25 cellular contexts compared by ENCODE assay signal in the genomic region with DNA sequence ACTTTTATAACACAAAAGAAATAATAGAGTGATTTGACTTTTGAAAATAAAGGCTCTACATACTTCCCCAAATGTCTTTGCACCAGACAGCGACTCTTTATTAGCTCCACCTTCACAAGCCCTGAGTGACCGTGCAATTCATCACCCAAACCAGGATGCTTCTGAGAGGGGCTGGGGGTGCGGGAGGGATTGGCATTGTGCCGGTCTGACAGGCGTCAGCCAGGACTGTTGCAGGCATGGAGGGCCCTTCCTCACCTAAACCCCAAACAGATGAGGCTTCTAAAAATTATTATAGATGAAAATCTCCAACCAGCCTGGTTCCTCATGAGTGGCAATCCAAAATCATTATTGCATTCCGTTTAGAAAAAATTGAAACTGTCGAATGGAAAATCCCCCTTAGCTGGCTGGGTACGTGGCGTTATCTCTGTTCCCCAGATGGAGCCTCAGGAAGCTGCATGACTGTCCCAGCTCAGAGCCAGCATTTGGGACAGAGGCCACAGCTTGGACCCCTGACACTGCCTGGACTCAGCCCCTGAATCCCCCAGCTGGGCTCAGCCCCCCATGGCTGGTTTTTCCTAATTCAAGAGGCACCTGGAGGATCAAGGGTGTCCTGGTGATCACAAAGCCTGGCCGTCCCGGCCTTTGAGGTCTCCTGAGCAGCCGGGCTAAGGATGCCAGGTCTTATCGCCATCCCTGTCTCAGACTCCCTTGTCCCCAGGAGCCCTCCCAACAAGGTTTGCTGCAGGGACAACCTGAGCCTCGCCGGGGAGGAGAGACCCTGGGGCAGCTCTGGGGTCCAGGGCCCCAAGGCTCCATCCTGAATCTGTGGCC.
A peak's percentile ranks its signal among the peaks of the same experiment; 100 is the strongest.
DNase-seq lines count a peak whose midpoint lies in the region; ATAC-seq and TF ChIP-seq lines count a peak whose summit lies in the region.
"Had no signal": no experiment of that assay in that cellular context is flagged by ENCODE, and none has a peak within 500 bp of the region (broad histone marks: within the 10 kb centered on the region; RNA-seq: fewer than 3 reads in every experiment).

No MANE protein-coding gene starts in this region.

- H3K4me1 Mint-ChIP-seq in naive thymus-derived CD4-positive, alpha-beta T cell = no peaks in the 10 kb centered on the region
- H3K4me1 Mint-ChIP-seq in T-helper 2 cell treated with Interferon-gamma antibody and Interleukin-4, amounts not matched to agents 5 μg/mL and 100 μg/mL, for 36 hours (ENCODE audit: low read depth) = no peaks in the 10 kb centered on the region
- H3K4me1 Mint-ChIP-seq: CD4-positive, CD25-positive, alpha-beta regulatory T cell had no signal

- H3K36me3 Mint-ChIP-seq in naive thymus-derived CD4-positive, alpha-beta T cell = no peaks in the 10 kb centered on the region
- no peaks in the 10 kb centered on the region for H3K36me3 Mint-ChIP-seq in T-helper 2 cell treated with Interferon-gamma antibody and Interleukin-4, amounts not matched to agents 5 μg/mL and 100 μg/mL, for 36 hours (ENCODE audit: low read depth)
- H3K36me3 Mint-ChIP-seq: CD4-positive, CD25-positive, alpha-beta regulatory T cell had no signal

- H3K27me3 Mint-ChIP-seq in naive thymus-derived CD4-positive, alpha-beta T cell = peaks cover 0 to 22% (median 7%) of the 10 kb centered on the region in 5 donors
- H3K27me3 Mint-ChIP-seq in T-helper 2 cell treated with Interferon-gamma antibody and Interleukin-4, amounts not matched to agents 5 μg/mL and 100 μg/mL, for 36 hours (ENCODE audit: low read depth) = no peaks in the 10 kb centered on the region
- H3K27me3 Mint-ChIP-seq: CD4-positive, CD25-positive, alpha-beta regulatory T cell had no signal

- CTCF ChIA-PET in naive thymus-derived CD4-positive, alpha-beta T cell (lab: Charles Lee) = no interaction called here

- TF ChIP-seq CTCF in RWPE2 (IDR thresholded peaks at IDR 0.05; ENCODE audit: poor library complexity, severe bottlenecking) = no peak
- TF ChIP-seq CTCF in WERI-Rb-1 (IDR thresholded peaks at IDR 0.05; ENCODE audit: low read depth, low read length) = no peak

- peaks cover 27% of the 10 kb centered on the region for H4K20me1 ChIP-seq in BLaER1

- peak overlapping the region; percentile 83 for H3K4me2 ChIP-seq in BLaER1
- H3K4me2 ChIP-seq: KMS-11 had no signal

- H3K27me3 ChIP-seq in BLaER1 (no peaks in the 10 kb centered on the region), RWPE2 (ENCODE audit: insufficient read depth, poor library complexity, severe bottlenecking) (no peaks in the 10 kb centered on the region), WERI-Rb-1 (ENCODE audit: insufficient read depth, low read depth, severe bottlenecking) (no peaks in the 10 kb centered on the region)
- no peaks in the 10 kb centered on the region for H3K27me3 ChIP-seq in naive thymus-derived CD4-positive, alpha-beta T cell (ENCODE audit: control insufficient read depth in 2 of 2, insufficient read depth in 2 of 2, low read length in 2 of 2)
- H3K27me3 ChIP-seq: BE2C had no signal

- H3K4me1 ChIP-seq in BLaER1 = peaks cover 73% of the 10 kb centered on the region
- H3K4me1 ChIP-seq in RWPE2 (ENCODE audit: insufficient read depth, poor library complexity, severe bottlenecking) = no peaks in the 10 kb centered on the region
- no peaks in the 10 kb centered on the region for H3K4me1 ChIP-seq in naive thymus-derived CD4-positive, alpha-beta T cell (ENCODE audit: control insufficient read depth in 2 of 2, insufficient read depth in 2 of 2, low read length in 2 of 2)

- DNase-seq in RWPE2 (ENCODE audit: low spot score) = peak; percentile 38
- no peak for DNase-seq in WERI-Rb-1
- DNase-seq in naive thymus-derived CD4-positive, alpha-beta T cell = no peak
- no peak for DNase-seq in activated CD4-positive, alpha-beta T cell treated with anti-CD3 and anti-CD28 coated beads for 1 hour
- no peak for DNase-seq in activated gamma-delta T cell treated with Interleukin-2 at 50 U/mL for 16 hours
- no peak for DNase-seq in T-helper 2 cell treated with Interferon-gamma antibody and Interleukin-4, amounts not matched to agents 5 μg/mL and 100 μg/mL, for 36 hours (ENCODE audit: low spot score)
- DNase-seq: 8988T; ACHN; BE2C; CD4-positive, CD25-positive, alpha-beta regulatory T cell; COR-L47; DMS53; H9; IMR-90; NCI-H1048; NCI-H1417 treated with DMSO at 0.1 percent for 48 hours; NCI-H1694 treated with DMSO at 0.1 percent for 48 hours; NCI-H2081; NCI-H2227 treated with DMSO at 0.1 percent for 48 hours; NCI-H526 treated with DMSO at 0.1 percent for 48 hours; SHP77 treated with DMSO at 0.1 percent for 48 hours had no signal

- H3K4me3 Mint-ChIP-seq in naive thymus-derived CD4-positive, alpha-beta T cell = no peak overlapping the region
- no peak overlapping the region for H3K4me3 Mint-ChIP-seq in T-helper 2 cell treated with Interferon-gamma antibody and Interleukin-4, amounts not matched to agents 5 μg/mL and 100 μg/mL, for 36 hours
- H3K4me3 Mint-ChIP-seq: CD4-positive, CD25-positive, alpha-beta regulatory T cell; H9 had no signal

- peak overlapping the region; percentile 42 for H3K27ac ChIP-seq in BLaER1
- no peak overlapping the region for H3K27ac ChIP-seq in RWPE2 (ENCODE audit: poor library complexity, severe bottlenecking)
- peak overlapping the region; percentile 57 for H3K27ac ChIP-seq in WERI-Rb-1
- no peak overlapping the region for H3K27ac ChIP-seq in naive thymus-derived CD4-positive, alpha-beta T cell (ENCODE audit: low read depth, low read length)
- H3K27ac ChIP-seq: KMS-11, RWPE1 had no signal

- H3K9me3 ChIP-seq in BLaER1 (peaks cover 7% of the 10 kb centered on the region; the same call in 1 of the 2 replicates), RWPE2 (ENCODE audit: severe bottlenecking) (no peaks in the 10 kb centered on the region), WERI-Rb-1 (ENCODE audit: severe bottlenecking) (peaks cover 7% of the 10 kb centered on the region)
- H3K9me3 ChIP-seq in naive thymus-derived CD4-positive, alpha-beta T cell (ENCODE audit: control insufficient read depth in 2 of 3, low read length in 3 of 3) = peaks cover 0 to 9% (median 0%) of the 10 kb centered on the region in 3 experiments
- H3K9me3 ChIP-seq: BE2C had no signal

- H3K9me3 Mint-ChIP-seq in naive thymus-derived CD4-positive, alpha-beta T cell = peaks cover 0 to 13% (median 0%) of the 10 kb centered on the region in 11 donors
- H3K9me3 Mint-ChIP-seq in T-helper 2 cell treated with Interferon-gamma antibody and Interleukin-4, amounts not matched to agents 5 μg/mL and 100 μg/mL, for 36 hours = no peaks in the 10 kb centered on the region

- H3K9ac ChIP-seq in BLaER1 = no peak overlapping the region
- H3K9ac ChIP-seq: KMS-11 had no signal

- H3K36me3 ChIP-seq in BLaER1 (no peaks in the 10 kb centered on the region), RWPE2 (ENCODE audit: low read depth) (no peaks in the 10 kb centered on the region), WERI-Rb-1 (peaks cover 30% of the 10 kb centered on the region)
- H3K36me3 ChIP-seq in naive thymus-derived CD4-positive, alpha-beta T cell (ENCODE audit: control insufficient read depth in 2 of 3, insufficient read depth in 3 of 3, low read length in 3 of 3) = no peaks in the 10 kb centered on the region
- H3K36me3 ChIP-seq: BE2C had no signal

- no peak overlapping the region for H3K4me3 ChIP-seq in BLaER1
- H3K4me3 ChIP-seq in RWPE2 (ENCODE audit: severe bottlenecking) = no peak overlapping the region
- no peak overlapping the region for H3K4me3 ChIP-seq in WERI-Rb-1 (ENCODE audit: low read depth, low read length)
- H3K4me3 ChIP-seq in naive thymus-derived CD4-positive, alpha-beta T cell (ENCODE audit: low read length) = no peak overlapping the region

- intact Hi-C loops in naive thymus-derived CD4-positive, alpha-beta T cell (cut with micrococcal nuclease) = no loop called here

- POLR2A ChIA-PET in naive thymus-derived CD4-positive, alpha-beta T cell (lab: Charles Lee) = no interaction called here

- H3K27ac Mint-ChIP-seq in naive thymus-derived CD4-positive, alpha-beta T cell = no peak overlapping the region
- H3K27ac Mint-ChIP-seq in T-helper 2 cell treated with Interferon-gamma antibody and Interleukin-4, amounts not matched to agents 5 μg/mL and 100 μg/mL, for 36 hours = no peak overlapping the region
- H3K27ac Mint-ChIP-seq: CD4-positive, CD25-positive, alpha-beta regulatory T cell had no signal

- no peak for ATAC-seq in RWPE2 (ENCODE audit: low read depth)
- peak; percentile 21 for ATAC-seq in naive thymus-derived CD4-positive, alpha-beta T cell
- ATAC-seq in HG03175 (IDR thresholded peaks at IDR 0.05; ENCODE audit: unreplicated experiment) = no peak

Comparison
In these comparisons a context has a peak if more than half of its experiments do, and no peak if none do; other contexts are left out.
1. H3K27ac ChIP-seq: peak in BLaER1 (single experiment) and WERI-Rb-1 (single experiment); none in RWPE2 (single experiment) and naive thymus-derived CD4-positive, alpha-beta T cell (single experiment).